8 cellular contexts compared by ENCODE assay signal in genomic region chr21:36319406-36319766, GRCh38. TPM values are rescaled to one million over a fixed set of nuclear protein-coding genes. Genes with fewer than 3 reads are reported as not detected.
DNase-seq lines count a peak whose midpoint lies in the region; ATAC-seq and TF ChIP-seq lines count a peak whose summit lies in the region.
"Not testable (repeated sequence)": the region's sequence is repeated elsewhere in the genome, so short reads cannot be mapped to it uniquely, and the experiment has no call there.

No MANE protein-coding gene starts in this region.

- H3K23ac ChIP-seq in IMR-90 (ENCODE audit: low read depth, low read length) = peak overlapping the region; percentile 97; the same call in 1 of the 2 replicates

- intact Hi-C loops in IMR-90 (cut with micrococcal nuclease); stomach (cut with DNase I; ENCODE audit: low total_unique reads): not testable (repeated sequence)

- peaks cover 4 to 17% of the 10 kb centered on the region in 2 experiments; a peak in 3 of 4 replicates for H3K79me1 ChIP-seq in IMR-90 (ENCODE audit: low read depth in 1 of 2, low read length in 2 of 2)

- H3K9me3 ChIP-seq in IMR-90 (ENCODE audit: control insufficient read depth, insufficient read depth, low read length); neuron (ENCODE audit: low read length); stomach: not testable (repeated sequence)

- POLR2A ChIA-PET in BJ (lab: Charles Lee) (interaction anchor here (0.9 to 1.1 kb wide), 2 partner anchors 21 to 116 kb away, joined by 3 to 8 read pairs; no protein-coding TSS in a partner anchor), IMR-90 (lab: Charles Lee; ENCODE audit: unreplicated experiment) (interaction anchor here (0.6 to 1.2 kb wide), 7 partner anchors 10 to 1476 kb away, joined by 3 to 12 read pairs (median 4); no protein-coding TSS in a partner anchor)

- peaks cover 28% of the 10 kb centered on the region for H4K20me1 ChIP-seq in IMR-90 (ENCODE audit: insufficient read depth, low read length)

- H2BK5ac ChIP-seq in IMR-90 (ENCODE audit: low read depth, low read length, poor library complexity, severe bottlenecking) = peak overlapping the region; percentile 91

- H3K27ac ChIP-seq in IMR-90 (ENCODE audit: insufficient read depth, low read length) = peak overlapping the region; percentile 83
- peak overlapping the region; percentile 99 for H3K27ac ChIP-seq in VCaP
- peak overlapping the region; percentile 86 for H3K27ac ChIP-seq in layer of hippocampus (ENCODE audit: low read depth, low read length)
- H3K27ac ChIP-seq in stomach = peak overlapping the region; percentile 88 to 99 (median 98)

- not testable (repeated sequence) for TF ChIP-seq RAD21 in IMR-90 (IDR thresholded peaks at IDR 0.05; ENCODE audit: low read length)

- H2BK120ac ChIP-seq in IMR-90 (ENCODE audit: low read depth, low read length) = not testable (repeated sequence)

- not testable (repeated sequence) for H2AK5ac ChIP-seq in IMR-90 (ENCODE audit: low read depth, low read length)

- H3K56ac ChIP-seq in IMR-90 (ENCODE audit: extremely low read depth, insufficient read depth, low read length) = peak overlapping the region; percentile 94

- not testable (repeated sequence) for BruUV-seq in IMR-90 (replicated peaks; lab: Mats Ljungman, UMichigan)

- H3K36me3 ChIP-seq in BJ (ENCODE audit: control insufficient read depth, insufficient read depth, low read length); IMR-90 (ENCODE audit: control insufficient read depth, insufficient read depth, low read length); stomach: not testable (repeated sequence)
- H3K36me3 ChIP-seq in neuron (ENCODE audit: insufficient read depth, low read length) = peaks cover 12% of the 10 kb centered on the region

- DNase-seq in BJ (ENCODE audit: low read depth); IMR-90; astrocyte of the cerebellum (ENCODE audit: low read depth); epithelial cell of proximal tubule (ENCODE audit: low read depth); stomach: not testable (repeated sequence)

- dilution Hi-C loops in IMR-90 (cut with HindIII; ENCODE audit: low sequenced_read_pairs, unreplicated experiment) = not testable (repeated sequence)

- H3K4me1 ChIP-seq in IMR-90 (ENCODE audit: control insufficient read depth, insufficient read depth, low read length); neuron (ENCODE audit: insufficient read depth, low read length): not testable (repeated sequence)
- H3K4me1 ChIP-seq in stomach = peaks cover 28 to 38% (median 32%) of the 10 kb centered on the region in 4 donors

- H4K5ac ChIP-seq in IMR-90 (ENCODE audit: low read depth, low read length) = not testable (repeated sequence)

- TF ChIP-seq CTCF in BJ (IDR thresholded peaks at IDR 0.05; ENCODE audit: insufficient read depth, low read depth, low read length); IMR-90 (conservative IDR thresholded peaks at IDR 0.05; ENCODE audit: low read depth, low read length); VCaP (conservative IDR thresholded peaks at IDR 0.05); astrocyte of the cerebellum (IDR thresholded peaks at IDR 0.05; ENCODE audit: low read depth, low read length, missing control alignments); epithelial cell of proximal tubule (conservative IDR thresholded peaks at IDR 0.05; ENCODE audit: low read depth, low read length); stomach (IDR thresholded peaks at IDR 0.05): not testable (repeated sequence)

- H3K4me3 ChIP-seq in BJ (ENCODE audit: low read depth, low read length) (peak overlapping the region; percentile 82), IMR-90 (ENCODE audit: insufficient read depth, low read depth, low read length) (peak overlapping the region; percentile 54), astrocyte of the cerebellum (ENCODE audit: low read depth, low read length) (peak overlapping the region; percentile 86), epithelial cell of proximal tubule (ENCODE audit: low read depth, low read length) (peak overlapping the region; percentile 92), neuron (ENCODE audit: low read length) (peak overlapping the region; percentile 94), stomach (peak overlapping the region; percentile 69 to 82 (median 80))

- not testable (repeated sequence) for TF ChIP-seq POLR2A in IMR-90 (IDR thresholded peaks at IDR 0.05; ENCODE audit: low read depth, low read length); stomach (IDR thresholded peaks at IDR 0.05)

- not testable (repeated sequence) for H3K9me1 ChIP-seq in IMR-90 (ENCODE audit: insufficient read depth, low read length)

- peak overlapping the region; percentile 92; the same call in 1 of the 2 replicates for H3K4ac ChIP-seq in IMR-90 (ENCODE audit: low read depth, low read length)

- peak overlapping the region; percentile 86 for H2AFZ ChIP-seq in IMR-90 (replicated peaks; ENCODE audit: low read length, poor library complexity)
- peak overlapping the region; percentile 66 for H2AFZ ChIP-seq in neuron (ENCODE audit: low read depth, low read length)

- not testable (repeated sequence) for H2BK15ac ChIP-seq in IMR-90 (ENCODE audit: low read depth, low read length)

- H2BK20ac ChIP-seq in IMR-90 (ENCODE audit: low read depth, low read length) = not testable (repeated sequence)

- H3K14ac ChIP-seq in IMR-90 (replicated peaks; ENCODE audit: low read depth, low read length) = 0 out of 2 replicates have a peak overlapping the region, but pooled peaks have one; percentile 97

- not testable (repeated sequence) for H3K9ac ChIP-seq in IMR-90 (ENCODE audit: low read depth, low read length)

- H3K4me2 ChIP-seq in IMR-90 (ENCODE audit: low read depth, low read length) = peak overlapping the region; percentile 95

- not testable (repeated sequence) for H2AK9ac ChIP-seq in IMR-90 (replicated peaks; ENCODE audit: low read depth, low read length, poor library complexity)

- CTCF ChIA-PET in BJ (lab: Yijun Ruan, JAX) (interaction anchor here (0.8 to 2.2 kb wide), 2 partner anchors 21 to 178 kb away, joined by 4 to 12 read pairs; no protein-coding TSS in a partner anchor), IMR-90 (lab: Yijun Ruan, JAX) (interaction anchor here (0.6 kb wide), 2 partner anchors 17 to 35 kb away, joined by 3 read pairs; no protein-coding TSS in a partner anchor)

- H4K8ac ChIP-seq in IMR-90 (ENCODE audit: low read depth in 2 of 2, low read length in 2 of 2) = peak overlapping the region; percentile 85 to 98

- not testable (repeated sequence) for ATAC-seq in IMR-90 (ENCODE audit: low read depth)

- in situ Hi-C loops in IMR-90 (cut with MboI; ENCODE audit: low sequenced_read_pairs); astrocyte of the cerebellum (cut with HindIII; ENCODE audit: low sequenced_read_pairs): not testable (repeated sequence)

- H3K18ac ChIP-seq in IMR-90 (ENCODE audit: low read depth, low read length) = not testable (repeated sequence)

- TF ChIP-seq EP300 in stomach (IDR thresholded peaks at IDR 0.05) = not testable (repeated sequence)

- not testable (repeated sequence) for H3K27me3 ChIP-seq in BJ (ENCODE audit: control insufficient read depth, insufficient read depth, low read length); IMR-90 (ENCODE audit: control insufficient read depth, insufficient read depth, low read length); layer of hippocampus (ENCODE audit: control insufficient read depth, insufficient read depth, low read length); neuron (ENCODE audit: insufficient read depth, low read length); stomach

- WGBS in IMR-90 (ENCODE audit: extremely low coverage in 2 of 2, insufficient read length in 1 of 2), 2 experiments = 85% methylated on average over 3 of the region's 17 CpGs; no CpG with 5 or more reads in 1 of the 2 experiments
- 41 to 46% (median 42%) methylated on average over 17 of the region's 17 CpGs for WGBS in stomach, 5 donors

- H4K91ac ChIP-seq in IMR-90 (ENCODE audit: insufficient read depth, low read depth, low read length) = not testable (repeated sequence)

RNA-seq across cellular contexts. Expression of gene MORC3, which starts 0.6 kb away (rescaled TPM):
- polyA plus RNA-seq in BJ (2011; rRNA removed) (8.8 and 19.6 TPM in 2 replicates), IMR-90 (2012; rRNA removed) (11.1 and 14.0 TPM in 2 replicates), stomach (10 to 100 TPM in 2 of 3 donors, 1 to 10 TPM in 1; 8.0 to 14.2 (median 11.0) TPM)
- polyA minus RNA-seq in BJ (2011; rRNA and poly(A)+ RNA removed) = 10.3 and 10.8 TPM in 2 replicates
- total RNA-seq in IMR-90 (2012; rRNA removed) (23.5 and 39.4 TPM in 2 replicates), epithelial cell of proximal tubule (16.5 and 24.4 TPM in 2 replicates), stomach (10 to 100 TPM; 11.9 to 95.1 (median 57.8) TPM)
- 1.3 and 1.9 TPM in 2 replicates for polyA plus RNA-seq in IMR-90 (2012; cell fraction: cytosol; rRNA removed)
- 2.8 and 23.9 TPM in 2 replicates for polyA plus RNA-seq in IMR-90 (2012; cell fraction: nucleus; rRNA removed; ENCODE audit: low replicate concordance)
